Comparison of ENCODE assay signal across 13 cellular contexts in the genomic region with DNA sequence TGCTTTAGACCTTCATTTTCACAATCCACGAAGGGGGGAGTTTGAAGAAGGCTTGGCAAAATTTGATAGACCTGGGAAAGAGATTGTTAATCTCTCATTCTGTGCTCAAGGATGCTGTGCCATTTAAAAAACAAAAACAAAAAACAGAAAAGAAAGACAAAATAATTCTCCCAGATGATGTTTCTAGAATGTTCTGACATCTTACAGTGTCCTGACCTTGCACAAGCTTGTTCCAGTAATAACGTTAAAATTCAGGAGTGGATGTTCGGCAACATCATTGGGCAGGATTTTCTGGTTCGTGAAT.
DNase-seq lines count a peak whose midpoint lies in the region; ATAC-seq and TF ChIP-seq lines count a peak whose summit lies in the region.
"Had no signal": no experiment of that assay in that cellular context is flagged by ENCODE, and none has a peak within 500 bp of the region (broad histone marks: within the 10 kb centered on the region; RNA-seq: fewer than 3 reads in every experiment).

No MANE protein-coding gene starts in this region.

- H3K18ac ChIP-seq in mesenchymal stem cell (ENCODE audit: low read depth in 1 of 2, low read length in 2 of 2) = peak overlapping the region; percentile 80 to 94

- 79% methylated on average over 3 of the region's 4 CpGs for WGBS in mesenchymal stem cell
- 87 to 89% methylated on average over 4 of the region's 4 CpGs for WGBS in thyroid gland, 2 donors

- peak overlapping the region; percentile 2 for H3K4me3 Mint-ChIP-seq in T-helper 2 cell treated with Interferon-gamma antibody and Interleukin-4, amounts not matched to agents 5 μg/mL and 100 μg/mL, for 36 hours
- H3K4me3 Mint-ChIP-seq in WTC11 = no peak overlapping the region
- peak overlapping the region in 1 of 10 donors; percentile 37 for H3K4me3 Mint-ChIP-seq in naive thymus-derived CD4-positive, alpha-beta T cell
- H3K4me3 Mint-ChIP-seq: activated CD8-positive, alpha-beta memory T cell treated with anti-CD3 and anti-CD28 coated beads, Interleukin-2, amount 10 ng/mL, durations not matched to agents 7 days and 5 days had no signal

- H3K9me3 ChIP-seq in mesenchymal stem cell (ENCODE audit: control insufficient read depth, low read length) (no peaks in the 10 kb centered on the region), thyroid gland (no peaks in the 10 kb centered on the region)
- no peaks in the 10 kb centered on the region for H3K9me3 ChIP-seq in naive thymus-derived CD4-positive, alpha-beta T cell (ENCODE audit: control insufficient read depth in 2 of 3, low read length in 3 of 3)
- H3K9me3 ChIP-seq: colonic mucosa had no signal

- TF ChIP-seq POLR2A in thyroid gland (IDR thresholded peaks at IDR 0.05) = no peak

- no peak overlapping the region for H2BK5ac ChIP-seq in mesenchymal stem cell (ENCODE audit: low read depth, low read length, poor library complexity, severe bottlenecking)

- peak overlapping the region; percentile 36 for H2BK120ac ChIP-seq in mesenchymal stem cell (ENCODE audit: low read depth, low read length)

- DNase-seq in T-helper 2 cell treated with Interferon-gamma antibody and Interleukin-4, amounts not matched to agents 5 μg/mL and 100 μg/mL, for 36 hours (ENCODE audit: low spot score) = no peak
- DNase-seq in T-helper 2 cell (no peak), WTC11 (ENCODE audit: low spot score) (no peak), mesenchymal stem cell (no peak), thyroid gland (no peak), pons (ENCODE audit: low spot score) (no peak)
- no peak for DNase-seq in activated effector memory CD4-positive, alpha-beta T cell treated with Interleukin-2 at 50 U/mL for 16 hours
- DNase-seq in naive thymus-derived CD4-positive, alpha-beta T cell = no peak
- DNase-seq: 8988T; activated CD8-positive, alpha-beta memory T cell treated with anti-CD3 and anti-CD28 coated beads, Interleukin-2, amount 10 ng/mL, durations not matched to agents 7 days and 5 days; colonic mucosa; DMS153 had no signal

- CTCF ChIA-PET in WTC11 (lab: Charles Lee) = interaction anchor here (1.0 kb wide), 1 partner anchor 20 kb away, joined by 3 read pairs; no protein-coding TSS in a partner anchor
- CTCF ChIA-PET in naive thymus-derived CD4-positive, alpha-beta T cell (lab: Charles Lee) = interaction anchor here (0.6 kb wide), 1 partner anchor 63 kb away, joined by 3 read pairs; no protein-coding TSS in a partner anchor

- no peak overlapping the region for H3K23ac ChIP-seq in mesenchymal stem cell (ENCODE audit: low read length in 2 of 2)

- no peaks in the 10 kb centered on the region for H3K9me3 Mint-ChIP-seq in T-helper 2 cell treated with Interferon-gamma antibody and Interleukin-4, amounts not matched to agents 5 μg/mL and 100 μg/mL, for 36 hours
- H3K9me3 Mint-ChIP-seq in WTC11 = no peaks in the 10 kb centered on the region
- no peaks in the 10 kb centered on the region for H3K9me3 Mint-ChIP-seq in naive thymus-derived CD4-positive, alpha-beta T cell

- no peak overlapping the region for H2AFZ ChIP-seq in mesenchymal stem cell (ENCODE audit: low read depth, low read length)

- H3K4me2 ChIP-seq in mesenchymal stem cell (ENCODE audit: low read length, poor library complexity, severe bottlenecking) = no peak overlapping the region

- peaks cover 14% of the 10 kb centered on the region for H3K36me3 Mint-ChIP-seq in T-helper 2 cell treated with Interferon-gamma antibody and Interleukin-4, amounts not matched to agents 5 μg/mL and 100 μg/mL, for 36 hours (ENCODE audit: low read depth)
- no peaks in the 10 kb centered on the region for H3K36me3 Mint-ChIP-seq in WTC11
- peaks cover 0 to 15% (median 0%) of the 10 kb centered on the region in 5 donors for H3K36me3 Mint-ChIP-seq in naive thymus-derived CD4-positive, alpha-beta T cell

- H3K27ac Mint-ChIP-seq in T-helper 2 cell treated with Interferon-gamma antibody and Interleukin-4, amounts not matched to agents 5 μg/mL and 100 μg/mL, for 36 hours = peak overlapping the region; percentile 34
- H3K27ac Mint-ChIP-seq in WTC11 = peak overlapping the region; percentile 84
- peak overlapping the region in 2 of 9 donors; percentile 1 to 81 for H3K27ac Mint-ChIP-seq in naive thymus-derived CD4-positive, alpha-beta T cell
- H3K27ac Mint-ChIP-seq: activated CD8-positive, alpha-beta memory T cell treated with anti-CD3 and anti-CD28 coated beads, Interleukin-2, amount 10 ng/mL, durations not matched to agents 7 days and 5 days had no signal

- intact Hi-C loops in thyroid gland (cut with DNase I) = loop anchor here (5.0 kb wide), 1 partner anchor 78 kb away; a partner anchor contains a TSS
- intact Hi-C loops in naive thymus-derived CD4-positive, alpha-beta T cell (cut with micrococcal nuclease) = loop anchor here in 1 of 2 donors (5.0 kb wide), 1 partner anchor 78 kb away; a partner anchor contains a TSS

- no peaks in the 10 kb centered on the region for H3K27me3 Mint-ChIP-seq in T-helper 2 cell treated with Interferon-gamma antibody and Interleukin-4, amounts not matched to agents 5 μg/mL and 100 μg/mL, for 36 hours (ENCODE audit: low read depth)
- H3K27me3 Mint-ChIP-seq in WTC11 (ENCODE audit: low read depth) = no peaks in the 10 kb centered on the region; the same call in 1 of the 2 replicates
- H3K27me3 Mint-ChIP-seq in naive thymus-derived CD4-positive, alpha-beta T cell = no peaks in the 10 kb centered on the region
- H3K27me3 Mint-ChIP-seq: activated CD8-positive, alpha-beta memory T cell treated with anti-CD3 and anti-CD28 coated beads, Interleukin-2, amount 10 ng/mL, durations not matched to agents 7 days and 5 days had no signal

- no peak overlapping the region for H3K4me3 ChIP-seq in mesenchymal stem cell (ENCODE audit: insufficient read depth in 1 of 2, low read depth in 1 of 2, low read length in 2 of 2)
- no peak overlapping the region for H3K4me3 ChIP-seq in thyroid gland (replicated peaks in 1 of 3)
- H3K4me3 ChIP-seq in naive thymus-derived CD4-positive, alpha-beta T cell (ENCODE audit: low read length) = no peak overlapping the region
- H3K4me3 ChIP-seq: colonic mucosa had no signal

- no peak overlapping the region for H2BK15ac ChIP-seq in mesenchymal stem cell (ENCODE audit: low read depth, poor library complexity, severe bottlenecking)

- peak overlapping the region; percentile 44 for H2AK5ac ChIP-seq in mesenchymal stem cell (ENCODE audit: low read length, severe bottlenecking)

- H3K4me1 ChIP-seq in mesenchymal stem cell (ENCODE audit: control insufficient read depth, insufficient read depth, low read depth, low read length) (peaks cover 34% of the 10 kb centered on the region), thyroid gland (peaks cover 83 to 99% of the 10 kb centered on the region in 2 donors)
- peaks cover 32 to 52% of the 10 kb centered on the region in 2 donors for H3K4me1 ChIP-seq in naive thymus-derived CD4-positive, alpha-beta T cell (ENCODE audit: control insufficient read depth in 2 of 2, insufficient read depth in 2 of 2, low read length in 2 of 2)

- H3K27ac ChIP-seq in mesenchymal stem cell (ENCODE audit: low read length, poor library complexity, severe bottlenecking) (no peak overlapping the region), thyroid gland (peak overlapping the region in 2 of 3 donors; percentile 87 to 92)
- H3K27ac ChIP-seq in naive thymus-derived CD4-positive, alpha-beta T cell (ENCODE audit: low read depth, low read length) = no peak overlapping the region
- H3K27ac ChIP-seq: HL-60 had no signal

- TF ChIP-seq CTCF in WTC11 (IDR thresholded peaks at IDR 0.05) = no peak
- no peak for TF ChIP-seq CTCF in thyroid gland (IDR thresholded peaks at IDR 0.05)

- peak overlapping the region; percentile 12 to 84 for H3K4ac ChIP-seq in mesenchymal stem cell (ENCODE audit: low read depth in 1 of 2, low read length in 2 of 2)

- no peak overlapping the region for H3K14ac ChIP-seq in mesenchymal stem cell (ENCODE audit: low read length in 2 of 2)

- ATAC-seq in WTC11 = no peak
- no peak for ATAC-seq in naive thymus-derived CD4-positive, alpha-beta T cell

- peak overlapping the region; percentile 94 to 98 for H2BK12ac ChIP-seq in mesenchymal stem cell (ENCODE audit: low read length in 2 of 2)

- POLR2A ChIA-PET in WTC11 (lab: Charles Lee) = no interaction called here
- POLR2A ChIA-PET in naive thymus-derived CD4-positive, alpha-beta T cell (lab: Charles Lee) = interaction anchor here (0.6 to 1.9 kb wide), 2 partner anchors 8 to 39 kb away, joined by 3 to 4 read pairs; no protein-coding TSS in a partner anchor

- H4K91ac ChIP-seq in mesenchymal stem cell (ENCODE audit: low read length) = peak overlapping the region; percentile 92

- H3K36me3 ChIP-seq in mesenchymal stem cell (ENCODE audit: control insufficient read depth in 1 of 2, insufficient read depth in 2 of 2, low read depth in 1 of 2, low read length in 2 of 2) (peaks cover 0 to 12% of the 10 kb centered on the region in 2 experiments), thyroid gland (no peaks in the 10 kb centered on the region)
- no peaks in the 10 kb centered on the region for H3K36me3 ChIP-seq in naive thymus-derived CD4-positive, alpha-beta T cell (ENCODE audit: control insufficient read depth in 2 of 3, insufficient read depth in 3 of 3, low read length in 3 of 3)
- H3K36me3 ChIP-seq: colonic mucosa had no signal

- peak overlapping the region; percentile 89 for H4K8ac ChIP-seq in mesenchymal stem cell (ENCODE audit: low read length)

- peaks cover 25% of the 10 kb centered on the region for H3K79me1 ChIP-seq in mesenchymal stem cell (replicated peaks; ENCODE audit: low read length, poor library complexity, severe bottlenecking)

- peak overlapping the region; percentile 61 for H3K9ac ChIP-seq in mesenchymal stem cell (ENCODE audit: low read length)

- H3K27me3 ChIP-seq in mesenchymal stem cell (ENCODE audit: control insufficient read depth in 1 of 2, insufficient read depth in 1 of 2, low read length in 2 of 2) (no peaks in the 10 kb centered on the region), thyroid gland (no peaks in the 10 kb centered on the region)
- H3K27me3 ChIP-seq in naive thymus-derived CD4-positive, alpha-beta T cell (ENCODE audit: control insufficient read depth in 2 of 2, insufficient read depth in 2 of 2, low read length in 2 of 2) = no peaks in the 10 kb centered on the region
- H3K27me3 ChIP-seq: colonic mucosa had no signal

- H3K4me1 Mint-ChIP-seq in T-helper 2 cell treated with Interferon-gamma antibody and Interleukin-4, amounts not matched to agents 5 μg/mL and 100 μg/mL, for 36 hours (ENCODE audit: low read depth) = peaks cover 70% of the 10 kb centered on the region
- H3K4me1 Mint-ChIP-seq in WTC11 = peaks cover 98% of the 10 kb centered on the region
- H3K4me1 Mint-ChIP-seq in naive thymus-derived CD4-positive, alpha-beta T cell = peaks cover 49 to 100% (median 92%) of the 10 kb centered on the region in 7 donors

TF ChIP-seq in WTC11, 78 proteins besides CTCF, POLR2A, EP300 and RAD21 (continues in another document):
- TF ChIP-seq FOXK1 (CRISPR knock-in tag; IDR thresholded peaks at IDR 0.05) (no peak), GTF2I (CRISPR knock-in tag; conservative IDR thresholded peaks at IDR 0.05) (no peak), EMX1 (CRISPR knock-in tag; IDR thresholded peaks at IDR 0.05) (no peak)
- TF ChIP-seq, protein P1, sequence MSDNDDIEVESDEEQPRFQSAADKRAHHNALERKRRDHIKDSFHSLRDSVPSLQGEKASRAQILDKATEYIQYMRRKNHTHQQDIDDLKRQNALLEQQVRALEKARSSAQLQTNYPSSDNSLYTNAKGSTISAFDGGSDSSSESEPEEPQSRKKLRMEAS (CRISPR knock-in tag; IDR thresholded peaks at IDR 0.05) = no peak

Comparison
In these comparisons a context has a peak if more than half of its experiments do, and no peak if none do; other contexts are left out.
1. H3K27ac ChIP-seq: peak in thyroid gland (2 of 3); none in mesenchymal stem cell (single experiment) and naive thymus-derived CD4-positive, alpha-beta T cell (single experiment).